ENCODE assay signal across 21 cellular contexts in genomic region chr2:24635181-24635580, GRCh38.
DNase-seq lines count a peak whose midpoint lies in the region; ATAC-seq and FAIRE-seq lines count a peak whose summit lies in the region.
"Had no signal": no experiment of that assay in that cellular context is flagged by ENCODE, and none has a peak within 500 bp of the region (broad histone marks: within the 10 kb centered on the region; RNA-seq: fewer than 3 reads in every experiment).

No MANE protein-coding gene starts in this region.

- ATAC-seq in HG03432 (IDR thresholded peaks at IDR 0.05; ENCODE audit: unreplicated experiment) = no peak
- ATAC-seq: activated CD8-positive, alpha-beta T cell treated with anti-CD3 and anti-CD28 coated beads for 36 hours; stimulated activated effector memory CD8-positive, alpha-beta T cell treated with anti-CD3 and anti-CD28 coated beads, Interleukin-12 subunit alpha, Interleukin-12 subunit beta, amount 100 ng/mL, for 72 hours had no signal

- no peak overlapping the region for H3K4me3 ChIP-seq in CD4-positive, alpha-beta memory T cell (ENCODE audit: low read length in 2 of 2)
- H3K4me3 ChIP-seq: left ventricle myocardium inferior, tibial artery had no signal

- peak overlapping the region in 1 of 8 donors; percentile 16 for H3K4me3 Mint-ChIP-seq in CD4-positive, alpha-beta memory T cell
- H3K4me3 Mint-ChIP-seq: activated CD8-positive, alpha-beta T cell treated with anti-CD3 and anti-CD28 coated beads for 36 hours; stimulated activated effector memory CD8-positive, alpha-beta T cell treated with anti-CD3 and anti-CD28 coated beads, Interleukin-12 subunit alpha, Interleukin-12 subunit beta, amount 100 ng/mL, for 72 hours had no signal

- H3K36me3 Mint-ChIP-seq in CD4-positive, alpha-beta memory T cell = peaks cover 1 to 11% of the 10 kb centered on the region in 2 donors
- H3K36me3 Mint-ChIP-seq: stimulated activated effector memory CD8-positive, alpha-beta T cell treated with anti-CD3 and anti-CD28 coated beads, Interleukin-12 subunit alpha, Interleukin-12 subunit beta, amount 100 ng/mL, for 72 hours had no signal

- FAIRE-seq in TTC549 (lab: Jason Lieb, UNC) = peak; percentile 33
- FAIRE-seq: colon, GM19239 had no signal

- peaks cover 5 to 23% (median 7%) of the 10 kb centered on the region in 4 donors for H3K4me1 Mint-ChIP-seq in CD4-positive, alpha-beta memory T cell

- no peaks in the 10 kb centered on the region for H3K36me3 ChIP-seq in CD4-positive, alpha-beta memory T cell (ENCODE audit: insufficient read depth, low read length)
- H3K36me3 ChIP-seq: left ventricle myocardium inferior, tibial artery had no signal

- intact Hi-C loops in CD4-positive, alpha-beta memory T cell (cut with micrococcal nuclease) = no loop called here

- peak overlapping the region in 1 of 7 donors; percentile 49 for H3K27ac Mint-ChIP-seq in CD4-positive, alpha-beta memory T cell
- H3K27ac Mint-ChIP-seq: activated CD8-positive, alpha-beta T cell treated with anti-CD3 and anti-CD28 coated beads for 36 hours; activated T-helper 2 cell treated with anti-CD3 and anti-CD28 coated beads, Interferon-gamma antibody, Interleukin-2, Interleukin-4, amounts not matched to agents 10 μg/mL and 5 μg/mL and 100 μg/mL, durations not matched to agents 14 hours and 24 hours and 36 hours; stimulated activated effector memory CD8-positive, alpha-beta T cell treated with anti-CD3 and anti-CD28 coated beads, Interleukin-12 subunit alpha, Interleukin-12 subunit beta, amount 100 ng/mL, for 72 hours had no signal

- CTCF ChIA-PET in CD4-positive, alpha-beta memory T cell (lab: Charles Lee; ENCODE audit: partially characterized antibody) = no interaction called here

- H3K9me3 Mint-ChIP-seq in CD4-positive, alpha-beta memory T cell = peaks cover 0 to 3% (median 0%) of the 10 kb centered on the region in 8 donors
- H3K9me3 Mint-ChIP-seq: stimulated activated effector memory CD8-positive, alpha-beta T cell treated with anti-CD3 and anti-CD28 coated beads, Interleukin-12 subunit alpha, Interleukin-12 subunit beta, amount 100 ng/mL, for 72 hours had no signal

- H3K9me3 ChIP-seq in CD4-positive, alpha-beta memory T cell (ENCODE audit: control insufficient read depth in 1 of 2, low read length in 2 of 2) = no peaks in the 10 kb centered on the region
- H3K9me3 ChIP-seq: left ventricle myocardium inferior, tibial artery had no signal

- POLR2A ChIA-PET in CD4-positive, alpha-beta memory T cell (lab: Charles Lee; ENCODE audit: partially characterized antibody) = no interaction called here

- no peaks in the 10 kb centered on the region for H3K27me3 Mint-ChIP-seq in CD4-positive, alpha-beta memory T cell
- H3K27me3 Mint-ChIP-seq: activated CD8-positive, alpha-beta T cell treated with anti-CD3 and anti-CD28 coated beads for 36 hours had no signal

- no peaks in the 10 kb centered on the region for H3K27me3 ChIP-seq in CD4-positive, alpha-beta memory T cell (ENCODE audit: insufficient read depth, low read length)
- H3K27me3 ChIP-seq: tibial artery had no signal

- DNase-seq in NCI-H2227 (lab: John Stamatoyannopoulos, UW; ENCODE audit: unreplicated experiment) (peak; percentile 33), NCI-H2227 treated with DMSO at 0.1 percent for 48 hours (lab: John Stamatoyannopoulos, UW) (no peak), fibroblast of peridontal ligament (ENCODE audit: extremely low read depth) (peak; percentile 73), NCI-H1105 (lab: John Stamatoyannopoulos, UW) (no peak), DMS153 treated with DMSO at 0.1 percent for 48 hours (lab: John Stamatoyannopoulos, UW; ENCODE audit: unreplicated experiment) (no peak)
- DNase-seq in CD4-positive, alpha-beta memory T cell = no peak
- DNase-seq: activated CD8-positive, alpha-beta T cell treated with anti-CD3 and anti-CD28 coated beads for 36 hours; Calu3; left ventricle myocardium inferior; NCI-H1417; OCI-M1; tibial artery had no signal

- H3K27ac ChIP-seq in CD4-positive, alpha-beta memory T cell (ENCODE audit: low read depth, low read length) = no peak overlapping the region
- H3K27ac ChIP-seq: epithelial cell of prostate, HL-60, left ventricle myocardium inferior, tibial artery, VCaP had no signal

- no peaks in the 10 kb centered on the region for H3K4me1 ChIP-seq in CD4-positive, alpha-beta memory T cell (ENCODE audit: insufficient read depth, low read length)
- H3K4me1 ChIP-seq: tibial artery had no signal

Comparison
In these comparisons a context has a peak if more than half of its experiments do, and no peak if none do; other contexts are left out.
1. DNase-seq: peak in NCI-H2227 (single experiment) and fibroblast of peridontal ligament (single experiment); none in NCI-H2227 treated with DMSO at 0.1 percent for 48 hours (single experiment), CD4-positive, alpha-beta memory T cell (0 of 5), NCI-H1105 (single experiment) and DMS153 treated with DMSO at 0.1 percent for 48 hours (single experiment).